1 cellular context compared by ENCODE assay signal in the genomic region with DNA sequence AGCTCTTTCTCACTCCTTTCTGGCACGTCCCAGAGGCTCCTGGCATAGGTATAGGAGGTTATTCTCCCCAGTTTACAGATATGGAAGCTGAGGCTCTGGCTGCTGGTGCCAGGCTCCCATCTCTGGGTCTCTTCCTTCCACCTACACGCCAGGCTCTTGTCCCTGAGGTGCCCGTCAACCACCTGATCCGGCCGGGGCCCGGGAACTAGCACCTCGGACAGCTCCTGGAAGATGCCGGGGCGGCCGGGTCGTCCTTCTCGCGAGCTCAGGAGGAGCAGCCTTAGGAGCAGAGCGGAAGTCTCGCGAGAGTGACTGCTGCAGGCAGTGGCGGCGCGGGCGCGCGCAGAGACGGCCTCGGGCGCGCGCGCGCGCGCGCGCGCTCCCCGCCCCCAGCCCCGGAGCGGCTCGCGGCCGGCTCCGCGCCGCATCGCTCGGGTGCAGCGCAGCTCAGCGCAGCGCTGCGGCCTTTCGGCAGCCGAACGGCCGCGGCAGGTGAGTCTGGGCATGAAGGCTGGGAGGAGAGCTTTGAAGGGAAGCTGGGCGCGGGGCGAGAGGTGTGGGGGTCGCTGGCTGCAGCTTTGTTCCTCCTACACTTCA.
A peak's percentile ranks its signal among the peaks of the same experiment; 100 is the strongest.
TF ChIP-seq lines count a peak whose summit lies in the region.

A gene with protein sequence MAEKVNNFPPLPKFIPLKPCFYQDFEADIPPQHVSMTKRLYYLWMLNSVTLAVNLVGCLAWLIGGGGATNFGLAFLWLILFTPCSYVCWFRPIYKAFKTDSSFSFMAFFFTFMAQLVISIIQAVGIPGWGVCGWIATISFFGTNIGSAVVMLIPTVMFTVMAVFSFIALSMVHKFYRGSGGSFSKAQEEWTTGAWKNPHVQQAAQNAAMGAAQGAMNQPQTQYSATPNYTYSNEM (plus strand): TSS at position 382 of the 597 bp plus-strand sequence. CDS start 16,277 bp downstream, outside the sequence.

TF ChIP-seq in HepG2, 621 proteins besides CTCF, POLR2A, EP300 and RAD21 (continued from another document and continues in another):
- TF ChIP-seq, protein P1, sequence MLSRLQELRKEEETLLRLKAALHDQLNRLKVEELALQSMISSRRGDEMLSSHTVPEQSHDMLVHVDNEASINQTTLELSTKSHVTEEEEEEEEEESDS (CRISPR knock-in tag; IDR thresholded peaks at IDR 0.05; ENCODE audit: borderline replicate concordance) = no peak; the same call in 1 of the 2 replicates
- TF ChIP-seq, protein P2, sequence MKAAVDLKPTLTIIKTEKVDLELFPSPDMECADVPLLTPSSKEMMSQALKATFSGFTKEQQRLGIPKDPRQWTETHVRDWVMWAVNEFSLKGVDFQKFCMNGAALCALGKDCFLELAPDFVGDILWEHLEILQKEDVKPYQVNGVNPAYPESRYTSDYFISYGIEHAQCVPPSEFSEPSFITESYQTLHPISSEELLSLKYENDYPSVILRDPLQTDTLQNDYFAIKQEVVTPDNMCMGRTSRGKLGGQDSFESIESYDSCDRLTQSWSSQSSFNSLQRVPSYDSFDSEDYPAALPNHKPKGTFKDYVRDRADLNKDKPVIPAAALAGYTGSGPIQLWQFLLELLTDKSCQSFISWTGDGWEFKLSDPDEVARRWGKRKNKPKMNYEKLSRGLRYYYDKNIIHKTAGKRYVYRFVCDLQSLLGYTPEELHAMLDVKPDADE (CRISPR knock-in tag; IDR thresholded peaks at IDR 0.05) = no peak
- TF ChIP-seq, protein P3, sequence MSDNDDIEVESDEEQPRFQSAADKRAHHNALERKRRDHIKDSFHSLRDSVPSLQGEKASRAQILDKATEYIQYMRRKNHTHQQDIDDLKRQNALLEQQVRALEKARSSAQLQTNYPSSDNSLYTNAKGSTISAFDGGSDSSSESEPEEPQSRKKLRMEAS (IDR thresholded peaks at IDR 0.05) = peak; percentile 60
- TF ChIP-seq, protein P4, sequence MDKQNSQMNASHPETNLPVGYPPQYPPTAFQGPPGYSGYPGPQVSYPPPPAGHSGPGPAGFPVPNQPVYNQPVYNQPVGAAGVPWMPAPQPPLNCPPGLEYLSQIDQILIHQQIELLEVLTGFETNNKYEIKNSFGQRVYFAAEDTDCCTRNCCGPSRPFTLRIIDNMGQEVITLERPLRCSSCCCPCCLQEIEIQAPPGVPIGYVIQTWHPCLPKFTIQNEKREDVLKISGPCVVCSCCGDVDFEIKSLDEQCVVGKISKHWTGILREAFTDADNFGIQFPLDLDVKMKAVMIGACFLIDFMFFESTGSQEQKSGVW (CRISPR knock-in tag; IDR thresholded peaks at IDR 0.05; ENCODE audit: borderline replicate concordance) = no peak
- TF ChIP-seq NPAS2 (CRISPR knock-in tag; IDR thresholded peaks at IDR 0.05; ENCODE audit: borderline replicate concordance) = no peak
- TF ChIP-seq MTF1 (CRISPR knock-in tag; IDR thresholded peaks at IDR 0.05) = peak; percentile 90; the same call in 1 of the 2 replicates
- TF ChIP-seq CHCHD3 (CRISPR knock-in tag; IDR thresholded peaks at IDR 0.05) = no peak
- peak; percentile 75 for TF ChIP-seq IKZF4 (CRISPR knock-in tag; IDR thresholded peaks at IDR 0.05; ENCODE audit: borderline replicate concordance, low read depth, not compliant biosample characterization)
- TF ChIP-seq EZH2 (conservative IDR thresholded peaks at IDR 0.05; ENCODE audit: low read depth, low read length) = no peak
- peak; percentile 80; the same call in 1 of the 2 replicates for TF ChIP-seq ZNF564 (CRISPR knock-in tag; IDR thresholded peaks at IDR 0.05)
- TF ChIP-seq HNRNPUL1 (IDR thresholded peaks at IDR 0.05; ENCODE audit: low read depth, low read length) = no peak
- no peak for TF ChIP-seq TBX3 (IDR thresholded peaks at IDR 0.05; ENCODE audit: borderline replicate concordance)
- TF ChIP-seq, protein P5, sequence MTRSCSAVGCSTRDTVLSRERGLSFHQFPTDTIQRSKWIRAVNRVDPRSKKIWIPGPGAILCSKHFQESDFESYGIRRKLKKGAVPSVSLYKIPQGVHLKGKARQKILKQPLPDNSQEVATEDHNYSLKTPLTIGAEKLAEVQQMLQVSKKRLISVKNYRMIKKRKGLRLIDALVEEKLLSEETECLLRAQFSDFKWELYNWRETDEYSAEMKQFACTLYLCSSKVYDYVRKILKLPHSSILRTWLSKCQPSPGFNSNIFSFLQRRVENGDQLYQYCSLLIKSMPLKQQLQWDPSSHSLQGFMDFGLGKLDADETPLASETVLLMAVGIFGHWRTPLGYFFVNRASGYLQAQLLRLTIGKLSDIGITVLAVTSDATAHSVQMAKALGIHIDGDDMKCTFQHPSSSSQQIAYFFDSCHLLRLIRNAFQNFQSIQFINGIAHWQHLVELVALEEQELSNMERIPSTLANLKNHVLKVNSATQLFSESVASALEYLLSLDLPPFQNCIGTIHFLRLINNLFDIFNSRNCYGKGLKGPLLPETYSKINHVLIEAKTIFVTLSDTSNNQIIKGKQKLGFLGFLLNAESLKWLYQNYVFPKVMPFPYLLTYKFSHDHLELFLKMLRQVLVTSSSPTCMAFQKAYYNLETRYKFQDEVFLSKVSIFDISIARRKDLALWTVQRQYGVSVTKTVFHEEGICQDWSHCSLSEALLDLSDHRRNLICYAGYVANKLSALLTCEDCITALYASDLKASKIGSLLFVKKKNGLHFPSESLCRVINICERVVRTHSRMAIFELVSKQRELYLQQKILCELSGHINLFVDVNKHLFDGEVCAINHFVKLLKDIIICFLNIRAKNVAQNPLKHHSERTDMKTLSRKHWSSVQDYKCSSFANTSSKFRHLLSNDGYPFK (CRISPR knock-in tag; IDR thresholded peaks at IDR 0.05; ENCODE audit: borderline replicate concordance) = no peak
- peak; percentile 99 for TF ChIP-seq MIER2 (CRISPR knock-in tag; IDR thresholded peaks at IDR 0.05)
- no peak for TF ChIP-seq LCORL (IDR thresholded peaks at IDR 0.05)
- TF ChIP-seq LCORL (CRISPR knock-in tag; IDR thresholded peaks at IDR 0.05) = no peak
- no peak for TF ChIP-seq NFYC (CRISPR knock-in tag; IDR thresholded peaks at IDR 0.05)
- 0 out of 2 replicates have a peak, but pooled peaks have one; percentile 69 for TF ChIP-seq ZNF33B (CRISPR knock-in tag; IDR thresholded peaks at IDR 0.05)
- no peak for TF ChIP-seq TBP (CRISPR knock-in tag; IDR thresholded peaks at IDR 0.05)
- no peak for TF ChIP-seq ZNF251 (CRISPR knock-in tag; IDR thresholded peaks at IDR 0.05)
- TF ChIP-seq MAZ (IDR thresholded peaks at IDR 0.05; ENCODE audit: borderline replicate concordance, low read depth, low read length) = peak; percentile 50; the same call in 1 of the 2 replicates
- TF ChIP-seq MAZ (CRISPR knock-in tag; IDR thresholded peaks at IDR 0.05; ENCODE audit: low read depth) = peak; percentile 48; the same call in 1 of the 2 replicates
- no peak; the same call in 1 of the 2 replicates for TF ChIP-seq ZFP82 (CRISPR knock-in tag; IDR thresholded peaks at IDR 0.05; ENCODE audit: borderline replicate concordance)
- TF ChIP-seq ZNF7 (CRISPR knock-in tag; IDR thresholded peaks at IDR 0.05) = peak; percentile 37; the same call in 1 of the 2 replicates
- peak; percentile 95; the same call in 1 of the 2 replicates for TF ChIP-seq ZNF558 (CRISPR knock-in tag; IDR thresholded peaks at IDR 0.05; ENCODE audit: borderline replicate concordance)
- no peak; the same call in 1 of the 2 replicates for TF ChIP-seq ZNF841 (CRISPR knock-in tag; IDR thresholded peaks at IDR 0.05; ENCODE audit: borderline replicate concordance)
- peak; percentile 69 for TF ChIP-seq GATAD1 (CRISPR knock-in tag; IDR thresholded peaks at IDR 0.05)
- no peak for TF ChIP-seq SSRP1 (CRISPR knock-in tag; IDR thresholded peaks at IDR 0.05)
- TF ChIP-seq ZNF230 (CRISPR knock-in tag; IDR thresholded peaks at IDR 0.05) = peak; percentile 50; the same call in 1 of the 2 replicates
- TF ChIP-seq NFRKB (IDR thresholded peaks at IDR 0.05) = no peak
- TF ChIP-seq TGIF2 (CRISPR knock-in tag; IDR thresholded peaks at IDR 0.05) = peak; percentile 91; the same call in 1 of the 2 replicates
- peak; percentile 74 for TF ChIP-seq KMT2B (CRISPR knock-in tag; IDR thresholded peaks at IDR 0.05)
- no peak for TF ChIP-seq HMG20A (CRISPR knock-in tag; IDR thresholded peaks at IDR 0.05; ENCODE audit: borderline replicate concordance)
- peak; percentile 94 for TF ChIP-seq ZNF563 (CRISPR knock-in tag; IDR thresholded peaks at IDR 0.05)
- 0 out of 2 replicates have a peak, but pooled peaks have one; percentile 57 for TF ChIP-seq RBAK (CRISPR knock-in tag; IDR thresholded peaks at IDR 0.05)
- peak; percentile 74; the same call in 1 of the 2 replicates for TF ChIP-seq ZFP90 (CRISPR knock-in tag; IDR thresholded peaks at IDR 0.05; ENCODE audit: borderline replicate concordance)
- TF ChIP-seq, protein P6, sequence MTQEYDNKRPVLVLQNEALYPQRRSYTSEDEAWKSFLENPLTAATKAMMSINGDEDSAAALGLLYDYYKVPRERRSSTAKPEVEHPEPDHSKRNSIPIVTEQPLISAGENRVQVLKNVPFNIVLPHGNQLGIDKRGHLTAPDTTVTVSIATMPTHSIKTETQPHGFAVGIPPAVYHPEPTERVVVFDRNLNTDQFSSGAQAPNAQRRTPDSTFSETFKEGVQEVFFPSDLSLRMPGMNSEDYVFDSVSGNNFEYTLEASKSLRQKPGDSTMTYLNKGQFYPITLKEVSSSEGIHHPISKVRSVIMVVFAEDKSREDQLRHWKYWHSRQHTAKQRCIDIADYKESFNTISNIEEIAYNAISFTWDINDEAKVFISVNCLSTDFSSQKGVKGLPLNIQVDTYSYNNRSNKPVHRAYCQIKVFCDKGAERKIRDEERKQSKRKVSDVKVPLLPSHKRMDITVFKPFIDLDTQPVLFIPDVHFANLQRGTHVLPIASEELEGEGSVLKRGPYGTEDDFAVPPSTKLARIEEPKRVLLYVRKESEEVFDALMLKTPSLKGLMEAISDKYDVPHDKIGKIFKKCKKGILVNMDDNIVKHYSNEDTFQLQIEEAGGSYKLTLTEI (CRISPR knock-in tag; conservative IDR thresholded peaks at IDR 0.05) = no peak
- TF ChIP-seq, protein P7, sequence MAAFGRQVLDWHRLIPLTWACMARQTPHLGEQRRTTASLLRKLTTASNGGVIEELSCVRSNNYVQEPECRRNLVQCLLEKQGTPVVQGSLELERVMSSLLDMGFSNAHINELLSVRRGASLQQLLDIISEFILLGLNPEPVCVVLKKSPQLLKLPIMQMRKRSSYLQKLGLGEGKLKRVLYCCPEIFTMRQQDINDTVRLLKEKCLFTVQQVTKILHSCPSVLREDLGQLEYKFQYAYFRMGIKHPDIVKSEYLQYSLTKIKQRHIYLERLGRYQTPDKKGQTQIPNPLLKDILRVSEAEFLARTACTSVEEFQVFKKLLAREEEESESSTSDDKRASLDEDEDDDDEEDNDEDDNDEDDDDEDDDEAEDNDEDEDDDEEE (CRISPR knock-in tag; IDR thresholded peaks at IDR 0.05) = peak; percentile 84
- TF ChIP-seq ZNF263 (CRISPR knock-in tag; IDR thresholded peaks at IDR 0.05) = peak; percentile 66; the same call in 1 of the 2 replicates
- TF ChIP-seq, protein P8, sequence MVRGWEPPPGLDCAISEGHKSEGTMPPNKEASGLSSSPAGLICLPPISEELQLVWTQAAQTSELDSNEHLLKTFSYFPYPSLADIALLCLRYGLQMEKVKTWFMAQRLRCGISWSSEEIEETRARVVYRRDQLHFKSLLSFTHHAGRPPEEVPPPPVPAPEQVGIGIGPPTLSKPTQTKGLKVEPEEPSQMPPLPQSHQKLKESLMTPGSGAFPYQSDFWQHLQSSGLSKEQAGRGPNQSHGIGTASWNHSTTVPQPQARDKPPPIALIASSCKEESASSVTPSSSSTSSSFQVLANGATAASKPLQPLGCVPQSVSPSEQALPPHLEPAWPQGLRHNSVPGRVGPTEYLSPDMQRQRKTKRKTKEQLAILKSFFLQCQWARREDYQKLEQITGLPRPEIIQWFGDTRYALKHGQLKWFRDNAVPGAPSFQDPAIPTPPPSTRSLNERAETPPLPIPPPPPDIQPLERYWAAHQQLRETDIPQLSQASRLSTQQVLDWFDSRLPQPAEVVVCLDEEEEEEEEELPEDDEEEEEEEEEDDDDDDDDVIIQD (CRISPR knock-in tag; IDR thresholded peaks at IDR 0.05; ENCODE audit: low read depth) = peak; percentile 25; the same call in 1 of the 2 replicates
- TF ChIP-seq, protein P9, sequence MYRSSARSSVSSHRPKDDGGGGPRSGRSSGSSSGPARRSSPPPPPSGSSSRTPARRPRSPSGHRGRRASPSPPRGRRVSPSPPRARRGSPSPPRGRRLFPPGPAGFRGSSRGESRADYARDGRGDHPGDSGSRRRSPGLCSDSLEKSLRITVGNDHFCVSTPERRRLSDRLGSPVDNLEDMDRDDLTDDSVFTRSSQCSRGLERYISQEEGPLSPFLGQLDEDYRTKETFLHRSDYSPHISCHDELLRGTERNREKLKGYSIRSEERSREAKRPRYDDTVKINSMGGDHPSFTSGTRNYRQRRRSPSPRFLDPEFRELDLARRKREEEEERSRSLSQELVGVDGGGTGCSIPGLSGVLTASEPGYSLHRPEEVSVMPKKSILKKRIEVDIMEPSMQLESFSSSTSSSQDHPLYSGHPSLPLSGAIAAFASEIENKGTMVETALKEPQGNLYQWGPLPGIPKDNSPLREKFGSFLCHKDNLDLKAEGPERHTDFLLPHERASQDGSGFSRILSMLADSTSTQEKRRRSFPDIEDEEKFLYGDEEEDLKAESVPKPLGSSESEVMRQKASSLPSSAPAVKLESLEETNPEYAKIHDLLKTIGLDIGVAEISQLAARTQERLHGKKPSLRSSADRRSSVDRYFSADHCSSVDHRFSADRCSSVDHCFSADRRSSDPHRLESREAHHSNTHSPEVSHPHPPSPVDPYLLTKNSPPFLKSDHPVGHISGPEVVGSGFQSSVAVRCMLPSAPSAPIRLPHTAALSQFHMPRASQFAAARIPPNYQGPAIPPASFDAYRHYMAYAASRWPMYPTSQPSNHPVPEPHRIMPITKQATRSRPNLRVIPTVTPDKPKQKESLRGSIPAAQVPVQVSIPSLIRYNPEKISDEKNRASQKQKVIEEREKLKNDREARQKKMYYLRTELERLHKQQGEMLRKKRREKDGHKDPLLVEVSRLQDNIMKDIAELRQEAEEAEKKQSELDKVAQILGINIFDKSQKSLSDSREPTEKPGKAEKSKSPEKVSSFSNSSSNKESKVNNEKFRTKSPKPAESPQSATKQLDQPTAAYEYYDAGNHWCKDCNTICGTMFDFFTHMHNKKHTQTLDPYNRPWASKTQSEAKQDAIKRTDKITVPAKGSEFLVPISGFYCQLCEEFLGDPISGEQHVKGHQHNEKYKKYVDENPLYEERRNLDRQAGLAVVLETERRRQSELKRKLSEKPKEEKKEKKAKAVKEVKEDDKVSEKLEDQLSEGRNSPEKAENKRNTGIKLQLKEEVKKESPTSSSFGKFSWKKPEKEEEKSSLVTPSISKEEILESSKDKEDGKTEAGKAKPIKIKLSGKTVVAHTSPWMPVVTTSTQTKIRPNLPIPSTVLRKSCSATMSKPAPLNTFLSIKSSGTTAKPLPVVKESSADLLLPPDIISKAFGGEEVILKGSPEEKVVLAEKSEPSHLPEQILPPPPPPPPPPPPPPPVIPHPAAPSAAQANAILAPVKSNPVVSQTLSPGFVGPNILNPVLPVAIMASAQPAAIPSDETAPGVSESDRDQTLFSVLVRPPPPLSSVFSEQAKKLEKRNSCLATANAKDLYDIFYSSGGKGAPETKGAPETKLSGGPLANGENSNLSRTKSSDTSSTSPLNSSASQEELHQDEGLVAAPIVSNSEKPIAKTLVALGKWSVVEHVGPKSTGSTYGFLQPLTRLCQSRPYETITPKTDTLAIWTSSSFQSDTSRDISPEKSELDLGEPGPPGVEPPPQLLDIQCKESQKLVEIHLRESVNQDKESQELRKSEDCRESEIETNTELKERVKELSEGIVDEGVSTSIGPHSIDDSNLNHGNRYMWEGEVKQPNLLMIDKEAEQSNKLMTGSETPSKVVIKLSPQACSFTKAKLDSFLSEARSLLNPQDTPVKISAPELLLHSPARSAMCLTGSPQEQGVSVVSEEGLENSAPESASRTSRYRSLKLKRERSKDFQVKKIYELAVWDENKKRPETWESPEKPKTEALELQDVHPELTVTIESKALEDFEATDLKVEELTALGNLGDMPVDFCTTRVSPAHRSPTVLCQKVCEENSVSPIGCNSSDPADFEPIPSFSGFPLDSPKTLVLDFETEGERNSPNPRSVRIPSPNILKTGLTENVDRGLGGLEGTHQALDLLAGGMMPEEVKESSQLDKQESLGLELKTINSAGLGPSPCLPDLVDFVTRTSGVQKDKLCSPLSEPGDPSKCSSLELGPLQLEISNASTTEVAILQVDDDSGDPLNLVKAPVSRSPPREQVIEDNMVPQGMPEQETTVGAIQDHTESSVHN (CRISPR knock-in tag; IDR thresholded peaks at IDR 0.05) = no peak
- TF ChIP-seq HNRNPH1 (optimal IDR thresholded peaks at IDR 0.05; ENCODE audit: low read depth, low read length) = no peak
